Comparison of ENCODE assay signal across 11 cellular contexts in the genomic region with DNA sequence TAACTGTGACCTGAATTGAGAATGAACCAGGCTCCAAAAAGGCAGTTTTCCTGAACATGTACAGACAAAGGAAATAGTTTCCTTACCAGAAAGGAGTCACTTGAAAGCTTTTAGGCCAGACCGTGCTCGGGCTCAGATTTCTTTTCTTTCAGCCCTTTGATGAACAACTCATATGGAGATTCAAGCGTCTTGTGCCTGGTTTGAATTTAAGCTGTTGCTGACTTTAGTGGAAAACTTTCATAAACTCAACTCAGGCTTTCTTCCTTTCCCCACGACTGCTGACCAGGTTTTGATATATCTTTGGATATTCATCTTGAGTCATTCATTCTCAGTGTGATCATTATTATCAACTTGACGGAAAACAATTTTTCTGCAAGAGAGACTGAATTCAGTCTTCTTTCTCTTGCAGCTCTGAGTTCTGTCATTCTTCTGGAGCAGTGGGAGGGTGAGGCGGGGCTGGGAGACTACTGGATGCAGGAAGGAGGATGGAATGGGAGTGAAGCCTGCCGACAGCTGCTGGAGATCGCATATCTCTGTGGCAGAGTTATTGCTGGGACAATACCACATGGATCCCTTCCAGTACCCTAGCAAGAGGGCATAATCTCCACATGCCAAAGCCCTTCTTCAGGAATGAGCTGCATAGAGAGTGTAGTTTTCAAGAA.
DNase-seq lines count a peak whose midpoint lies in the region; ATAC-seq, FAIRE-seq and TF ChIP-seq lines count a peak whose summit lies in the region.
"Had no signal": no experiment of that assay in that cellular context is flagged by ENCODE, and none has a peak within 500 bp of the region (broad histone marks: within the 10 kb centered on the region; RNA-seq: fewer than 3 reads in every experiment).

No MANE protein-coding gene starts in this region.

- H2AFZ ChIP-seq in astrocyte (ENCODE audit: low read depth, low read length), result peak overlapping the region; percentile 54

- no peak for TF ChIP-seq POLR2A in esophagus muscularis mucosa (IDR thresholded peaks at IDR 0.05; ENCODE audit: low read depth)

- H3K9me3 ChIP-seq in astrocyte (ENCODE audit: insufficient read depth, low read depth, low read length) (no peaks in the 10 kb centered on the region), psoas muscle (no peaks in the 10 kb centered on the region), esophagus muscularis mucosa (peaks cover 0 to under 1% (median 0%) of the 10 kb centered on the region in 4 donors)

- no peak overlapping the region for H3K4me3 Mint-ChIP-seq in astrocyte (ENCODE audit: unreplicated experiment)
- H3K4me3 Mint-ChIP-seq: B cell had no signal

- WGBS in psoas muscle, 3 donors, result 13 to 22% (median 17%) methylated on average over 8 of the region's 8 CpGs
- 50% methylated on average over 8 of the region's 8 CpGs for WGBS in esophagus muscularis mucosa

- no peak overlapping the region for H3K27ac Mint-ChIP-seq in astrocyte (ENCODE audit: unreplicated experiment)
- H3K27ac Mint-ChIP-seq: B cell had no signal

- H3K4me3 ChIP-seq in astrocyte (ENCODE audit: insufficient read depth, low read depth, low read length), result no peak overlapping the region
- peak overlapping the region; percentile 54 for H3K4me3 ChIP-seq in psoas muscle
- no peak overlapping the region for H3K4me3 ChIP-seq in esophagus muscularis mucosa

- H3K79me2 ChIP-seq in astrocyte (ENCODE audit: insufficient read depth, low read length), result no peaks in the 10 kb centered on the region

- no peaks in the 10 kb centered on the region for H3K27me3 Mint-ChIP-seq in astrocyte (ENCODE audit: low read depth, unreplicated experiment)

- H3K9ac ChIP-seq in astrocyte (ENCODE audit: low read length), result no peak overlapping the region

- peaks cover 2% of the 10 kb centered on the region for H3K36me3 Mint-ChIP-seq in astrocyte (ENCODE audit: low read depth, unreplicated experiment)

- peaks cover 5% of the 10 kb centered on the region for H3K4me1 ChIP-seq in astrocyte (ENCODE audit: insufficient read depth, low read length)
- peaks cover 73% of the 10 kb centered on the region for H3K4me1 ChIP-seq in psoas muscle
- H3K4me1 ChIP-seq in esophagus muscularis mucosa, result no peaks in the 10 kb centered on the region

- peak; percentile 86 for DNase-seq in DMS 273 (lab: John Stamatoyannopoulos, UW; ENCODE audit: unreplicated experiment)
- DNase-seq in astrocyte (ENCODE audit: low read depth), result peak; percentile 19
- DNase-seq in left ventricle myocardium superior, result peak; percentile 63
- DNase-seq in psoas muscle, result peak; percentile 64 to 89
- DNase-seq in esophagus muscularis mucosa (ENCODE audit: extremely low spot score), result no peak
- DNase-seq in activated gamma-delta T cell (lab: John Stamatoyannopoulos, UW), result no peak
- DNase-seq in glomerular visceral epithelial cell (ENCODE audit: extremely low spot score), result no peak
- DNase-seq in activated CD4-positive, alpha-beta T cell treated with anti-CD3 and anti-CD28 coated beads for 1 hour, result no peak
- DNase-seq: MV-4-11, T-helper 2 cell had no signal

- TF ChIP-seq CTCF in astrocyte (IDR thresholded peaks at IDR 0.05; ENCODE audit: insufficient read depth, low read depth, low read length), result no peak
- TF ChIP-seq CTCF in psoas muscle (IDR thresholded peaks at IDR 0.05), result no peak
- no peak for TF ChIP-seq CTCF in esophagus muscularis mucosa (IDR thresholded peaks at IDR 0.05)

- ATAC-seq in left ventricle myocardium superior (peak; percentile 84), psoas muscle (peak; percentile 88 to 93 (median 88))

- H3K36me3 ChIP-seq in astrocyte (ENCODE audit: insufficient read depth, low read length) (no peaks in the 10 kb centered on the region), psoas muscle (ENCODE audit: insufficient read depth in 1 of 2, low read depth in 1 of 2) (no peaks in the 10 kb centered on the region), esophagus muscularis mucosa (no peaks in the 10 kb centered on the region)

- H3K4me1 Mint-ChIP-seq in astrocyte (ENCODE audit: low read depth, unreplicated experiment), result peaks cover 31% of the 10 kb centered on the region

- FAIRE-seq in astrocyte (lab: Jason Lieb, UNC), result no peak

- no peaks in the 10 kb centered on the region for H3K27me3 ChIP-seq in astrocyte (ENCODE audit: insufficient read depth, low read length)
- H3K27me3 ChIP-seq in psoas muscle (ENCODE audit: insufficient read depth in 3 of 3, low read length in 2 of 3), result no peaks in the 10 kb centered on the region
- peaks cover 0 to 16% (median 0%) of the 10 kb centered on the region in 4 donors for H3K27me3 ChIP-seq in esophagus muscularis mucosa

- H3K27ac ChIP-seq in astrocyte (ENCODE audit: low read depth, low read length) (no peak overlapping the region), psoas muscle (peak overlapping the region; percentile 86), esophagus muscularis mucosa (replicated peaks in 1 of 4) (peak overlapping the region in 2 of 4 donors; percentile 32 to 41)

- H3K4me2 ChIP-seq in astrocyte (ENCODE audit: low read length), result peak overlapping the region; percentile 62

- TF ChIP-seq EP300 in esophagus muscularis mucosa (IDR thresholded peaks at IDR 0.05), result no peak

- peaks cover 2% of the 10 kb centered on the region for H3K9me3 Mint-ChIP-seq in astrocyte (ENCODE audit: unreplicated experiment)

- intact Hi-C loops in left ventricle myocardium superior (cut with micrococcal nuclease), result no loop called here
- intact Hi-C loops in psoas muscle (cut with DNase I), result loop anchor here (5.0 to 10.0 kb wide), 6 partner anchors 75 to 365 kb away; a partner anchor contains a TSS
- intact Hi-C loops in esophagus muscularis mucosa (cut with DNase I), result no loop called here

- no peaks in the 10 kb centered on the region for H4K20me1 ChIP-seq in astrocyte (ENCODE audit: insufficient read depth, low read length)

Comparison
In these comparisons a context has a peak if more than half of its experiments do, and no peak if none do; other contexts are left out.
1. DNase-seq: peak in DMS 273 (single experiment), astrocyte (single experiment), left ventricle myocardium superior (single experiment) and psoas muscle (2 of 2); none in esophagus muscularis mucosa (single experiment), activated gamma-delta T cell (single experiment), glomerular visceral epithelial cell (single experiment) and activated CD4-positive, alpha-beta T cell treated with anti-CD3 and anti-CD28 coated beads for 1 hour (single experiment).
2. intact Hi-C loops: an anchor here in psoas muscle (5.0 to 10.0 kb wide); none called in left ventricle myocardium superior and esophagus muscularis mucosa.